27 cellular contexts compared by ENCODE assay signal in genomic region chr12:113792450-113792849, GRCh38.
"Had no signal": no experiment of that assay in that cellular context is flagged by ENCODE, and none has a peak within 500 bp of the region (broad histone marks: within the 10 kb centered on the region; RNA-seq: fewer than 3 reads in every experiment).

No MANE protein-coding gene starts in this region.

- ATAC-seq: effector memory CD8-positive, alpha-beta T cell; esophagus mucosa; foreskin keratinocyte; gastrocnemius medialis; gastroesophageal sphincter; heart left ventricle; heart right ventricle had no signal

- H3K9me3 ChIP-seq: colonic mucosa, esophagus squamous epithelium, gastrocnemius medialis had no signal

- H3K36me3 ChIP-seq: colonic mucosa, esophagus muscularis mucosa, esophagus squamous epithelium, gastrocnemius medialis, gastroesophageal sphincter, heart left ventricle, heart right ventricle had no signal

- FAIRE-seq: colon, endometrium, endothelial cell of umbilical vein, frontal cortex had no signal

- DNase-seq: colonic mucosa; dermis blood vessel endothelial cell; dorsolateral prefrontal cortex; effector CD4-positive, alpha-beta T cell; effector CD8-positive, alpha-beta T cell; effector memory CD4-positive, alpha-beta T cell; effector memory CD8-positive, alpha-beta T cell; endodermal cell; erythroblast; esophagus squamous epithelium; foreskin fibroblast; foreskin keratinocyte; foreskin melanocyte; gastrocnemius medialis; glutamatergic neuron; head of caudate nucleus; heart left ventricle; heart right ventricle had no signal

- H3K27ac ChIP-seq: colonic mucosa, coronary artery, dorsolateral prefrontal cortex, epithelial cell of prostate, esophagus muscularis mucosa, esophagus squamous epithelium, foreskin keratinocyte, gastrocnemius medialis, gastroesophageal sphincter, heart left ventricle, heart right ventricle had no signal

- H3K27me3 ChIP-seq: colonic mucosa, heart left ventricle had no signal

- H3K4me1 ChIP-seq: colonic mucosa, esophagus muscularis mucosa, esophagus squamous epithelium, foreskin keratinocyte, gastrocnemius medialis, gastroesophageal sphincter, heart left ventricle, heart right ventricle had no signal

- H3K4me3 ChIP-seq: colonic mucosa, coronary artery, dorsolateral prefrontal cortex, esophagus muscularis mucosa, esophagus squamous epithelium, gastrocnemius medialis, gastroesophageal sphincter, heart left ventricle, heart right ventricle had no signal
